21 cellular contexts compared by ENCODE assay signal in the genomic region with DNA sequence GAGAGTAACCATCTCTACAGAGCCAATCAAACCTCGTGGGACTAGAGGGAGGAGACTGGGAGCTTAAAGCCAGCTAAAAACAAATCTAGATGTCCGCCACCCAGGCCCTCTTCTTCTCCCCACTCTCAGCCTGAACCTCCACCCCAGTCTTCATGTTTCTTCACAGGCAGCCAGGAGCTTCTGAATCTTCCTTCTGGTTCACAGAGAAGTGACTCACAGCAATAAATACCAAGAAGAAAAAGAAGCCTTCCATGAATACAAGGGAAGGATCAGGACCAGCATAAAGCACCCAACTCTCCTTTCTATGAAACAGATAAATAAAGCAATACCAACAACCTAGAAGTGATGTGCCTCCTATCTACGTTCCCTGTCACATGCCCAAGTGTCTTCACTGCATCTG.
DNase-seq lines count a peak whose midpoint lies in the region; ATAC-seq and TF ChIP-seq lines count a peak whose summit lies in the region.
"Had no signal": no experiment of that assay in that cellular context is flagged by ENCODE, and none has a peak within 500 bp of the region (broad histone marks: within the 10 kb centered on the region; RNA-seq: fewer than 3 reads in every experiment).

No MANE protein-coding gene starts in this region.

- no peak for ATAC-seq in HG03135 (IDR thresholded peaks at IDR 0.05; ENCODE audit: unreplicated experiment)
- ATAC-seq: A549 had no signal

- H3K36me3 ChIP-seq in Peyer's patch, result no peaks in the 10 kb centered on the region
- no peaks in the 10 kb centered on the region for H3K36me3 ChIP-seq in effector memory CD4-positive, alpha-beta T cell (ENCODE audit: control insufficient read depth, insufficient read depth, low read length)
- H3K36me3 ChIP-seq: BE2C; BLaER1 treated with 17β-estradiol and CSF1 and Interleukin-3, amounts not matched to agents 10 nM and 100 nM had no signal

- H3K27ac Mint-ChIP-seq in HFFc6 (no peak overlapping the region), CD14-positive monocyte (no peak overlapping the region)

- H3K4me1 ChIP-seq in Peyer's patch, result no peaks in the 10 kb centered on the region
- no peaks in the 10 kb centered on the region for H3K4me1 ChIP-seq in effector memory CD4-positive, alpha-beta T cell (ENCODE audit: control insufficient read depth, insufficient read depth, low read length, poor library complexity, severe bottlenecking)
- H3K4me1 ChIP-seq: A549; BE2C; BLaER1 treated with 17β-estradiol and CSF1 and Interleukin-3, amounts not matched to agents 10 nM and 100 nM had no signal

- H3K36me3 Mint-ChIP-seq in HFFc6 (ENCODE audit: low read depth) (no peaks in the 10 kb centered on the region), CD14-positive monocyte (no peaks in the 10 kb centered on the region)
- H3K36me3 Mint-ChIP-seq: CD4-positive, alpha-beta memory T cell had no signal

- H3K4me3 Mint-ChIP-seq in HFFc6 (no peak overlapping the region), CD14-positive monocyte (no peak overlapping the region)
- H3K4me3 Mint-ChIP-seq: CD4-positive, alpha-beta memory T cell had no signal

- TF ChIP-seq CTCF in AG10803 (conservative IDR thresholded peaks at IDR 0.05; ENCODE audit: low read length) (no peak), HFFc6 (IDR thresholded peaks at IDR 0.05) (no peak), Peyer's patch (IDR thresholded peaks at IDR 0.05) (no peak), CD14-positive monocyte (IDR thresholded peaks at IDR 0.05) (no peak)

- H3K27me3 Mint-ChIP-seq in HFFc6 (ENCODE audit: insufficient read depth) (no peaks in the 10 kb centered on the region; the same call in none of the 2 replicates), CD14-positive monocyte (ENCODE audit: low read depth in 3 of 3) (peaks cover 0 to 4% (median 0%) of the 10 kb centered on the region in 3 donors)

- H3K9me3 Mint-ChIP-seq in HFFc6 (no peaks in the 10 kb centered on the region), CD14-positive monocyte (peaks cover 0 to 4% (median 0%) of the 10 kb centered on the region in 7 donors)
- H3K9me3 Mint-ChIP-seq: CD4-positive, alpha-beta memory T cell had no signal

- no peaks in the 10 kb centered on the region for H3K9me3 ChIP-seq in Peyer's patch
- H3K9me3 ChIP-seq in effector memory CD4-positive, alpha-beta T cell (ENCODE audit: control insufficient read depth, low read length), result no peaks in the 10 kb centered on the region
- H3K9me3 ChIP-seq: BE2C; BLaER1 treated with 17β-estradiol and CSF1 and Interleukin-3, amounts not matched to agents 10 nM and 100 nM; Caco-2 had no signal

- intact Hi-C loops in CD14-positive monocyte (cut with micrococcal nuclease), result no loop called here

- H3K27me3 ChIP-seq in Peyer's patch, result no peaks in the 10 kb centered on the region
- no peaks in the 10 kb centered on the region for H3K27me3 ChIP-seq in effector memory CD4-positive, alpha-beta T cell (replicated peaks; ENCODE audit: control insufficient read depth, insufficient read depth, low read length, poor library complexity, severe bottlenecking)
- H3K27me3 ChIP-seq: BE2C; BLaER1 treated with 17β-estradiol and CSF1 and Interleukin-3, amounts not matched to agents 10 nM and 100 nM had no signal

- H3K4me3 ChIP-seq in AG10803 (ENCODE audit: low read length), result no peak overlapping the region
- no peak overlapping the region for H3K4me3 ChIP-seq in Peyer's patch
- H3K4me3 ChIP-seq in effector memory CD4-positive, alpha-beta T cell (ENCODE audit: insufficient read depth, low read depth, low read length, poor library complexity, severe bottlenecking), result no peak overlapping the region
- H3K4me3 ChIP-seq: A549; BLaER1 treated with 17β-estradiol and CSF1 and Interleukin-3, amounts not matched to agents 10 nM and 100 nM had no signal

- no peak for TF ChIP-seq POLR2A in Peyer's patch (IDR thresholded peaks at IDR 0.05)

- H3K27ac ChIP-seq in Peyer's patch, result no peak overlapping the region
- H3K27ac ChIP-seq in effector memory CD4-positive, alpha-beta T cell (ENCODE audit: insufficient read depth, low read length, poor library complexity, severe bottlenecking), result no peak overlapping the region
- H3K27ac ChIP-seq: A549; BLaER1 treated with 17β-estradiol and CSF1 and Interleukin-3, amounts not matched to agents 10 nM and 100 nM had no signal

- peaks cover 13% of the 10 kb centered on the region for H3K4me1 Mint-ChIP-seq in HFFc6 (ENCODE audit: low read depth)
- H3K4me1 Mint-ChIP-seq in CD14-positive monocyte, result no peaks in the 10 kb centered on the region
- H3K4me1 Mint-ChIP-seq: CD4-positive, alpha-beta memory T cell had no signal

- DNase-seq in AG10803 (ENCODE audit: low read depth), result peak; percentile 39
- DNase-seq in EL, result peak; percentile 13
- peak; percentile 31 for DNase-seq in HFFc6
- peak; percentile 35 for DNase-seq in fibroblast of peridontal ligament (ENCODE audit: extremely low read depth)
- no peak for DNase-seq in Peyer's patch
- DNase-seq in CD14-positive monocyte (ENCODE audit: low spot score), result no peak
- DNase-seq in effector memory CD4-positive, alpha-beta T cell, result no peak
- DNase-seq: 8988T; ACHN; AML-193; BE2C; Caco-2; CD4-positive, alpha-beta memory T cell; DMS153; DND-41; GF-D8; H7; HCEC 1CT had no signal

Comparison
In these comparisons a context has a peak if more than half of its experiments do, and no peak if none do; other contexts are left out.
1. DNase-seq: peak in AG10803 (single experiment), EL (single experiment), HFFc6 (single experiment) and fibroblast of peridontal ligament (single experiment); none in Peyer's patch (0 of 3), CD14-positive monocyte (single experiment) and effector memory CD4-positive, alpha-beta T cell (0 of 3).